Comparison of ENCODE assay signal across 27 cellular contexts in the genomic region with DNA sequence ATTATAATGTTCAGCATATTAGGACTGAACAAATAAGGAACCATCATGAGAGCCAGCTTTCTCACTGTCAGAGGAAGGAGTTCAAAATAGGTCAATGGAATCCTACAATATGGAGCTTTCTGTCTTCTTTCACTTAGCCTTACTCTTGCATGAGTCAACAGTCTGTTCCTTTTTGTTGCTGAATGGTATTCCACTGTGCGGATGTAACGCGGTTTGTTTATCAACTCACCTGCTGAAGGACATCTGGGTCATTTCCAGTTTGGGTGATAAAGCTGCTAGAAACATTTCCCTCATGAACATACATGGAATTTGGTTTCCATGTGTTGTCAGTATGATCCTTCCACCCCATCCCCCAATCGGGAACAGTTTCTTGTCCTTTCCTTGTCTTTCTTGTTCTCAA. TPM values are rescaled to one million over a fixed set of nuclear protein-coding genes. Genes with fewer than 3 reads are reported as not detected.
"Had no signal": no experiment of that assay in that cellular context is flagged by ENCODE, and none has a peak within 500 bp of the region (broad histone marks: within the 10 kb centered on the region; RNA-seq: fewer than 3 reads in every experiment).

No MANE protein-coding gene starts in this region.

- DNase-seq: activated CD4-positive, alpha-beta T cell treated with anti-CD3 and anti-CD28 coated beads for 48 hours; activated CD4-positive, alpha-beta T cell treated with anti-CD3 and anti-CD28 coated beads, Interleukin-2, amount 50 U/mL, for 48 hours; activated CD8-positive, alpha-beta memory T cell treated with anti-CD3 and anti-CD28 coated beads, Interleukin-2, amount 50 U/mL, for 4 hours; activated effector memory CD4-positive, alpha-beta T cell treated with anti-CD3 and anti-CD28 coated beads, Interleukin-2, amount 50 U/mL, for 16 hours; activated naive CD4-positive, alpha-beta T cell treated with anti-CD3 and anti-CD28 coated beads for 36 hours; activated naive CD8-positive, alpha-beta T cell treated with anti-CD3 and anti-CD28 coated beads for 36 hours; activated T-cell treated with anti-CD3 and anti-CD28 coated beads, Interleukin-2, amount 50 U/mL, for 1 hour; adrenal gland; aorta; cortex of kidney; effector memory CD8-positive, alpha-beta T cell; immature natural killer cell; kidney glomerular epithelial cell; left lung; lower lobe of right lung; mesendoderm; spleen; stimulated activated CD4-positive, alpha-beta T cell treated with anti-CD3 and anti-CD28 coated beads, Interleukin-2, amount 100 ng/mL, for 48 hours; stimulated activated naive CD4-positive, alpha-beta T cell treated with Interleukin-2 at 50 U/mL for 16 hours; T-helper 9 cell; testis; transverse colon; WERI-Rb-1 had no signal

- H3K36me3 ChIP-seq: adrenal gland, cardiac muscle cell, gastroesophageal sphincter, left lung, lower lobe of right lung, right atrium auricular region, spleen, transverse colon, WERI-Rb-1 had no signal

- H3K4me3 ChIP-seq: adrenal gland, cardiac muscle cell, gastroesophageal sphincter, hepatocyte, left lung, lower lobe of right lung, right atrium auricular region, spleen, testis, transverse colon had no signal

- H3K4me1 ChIP-seq: adrenal gland, gastroesophageal sphincter, left lung, lower lobe of right lung, right atrium auricular region, testis, transverse colon had no signal

- H3K27ac ChIP-seq: adrenal gland, cardiac muscle cell, gastroesophageal sphincter, hepatocyte, left lung, lower lobe of right lung, right atrium auricular region, testis, transverse colon, WERI-Rb-1 had no signal

- H3K9me3 ChIP-seq: adrenal gland, gastroesophageal sphincter, left lung, lower lobe of right lung, right atrium auricular region, spleen, testis, transverse colon had no signal

- H3K27me3 ChIP-seq: adrenal gland, cardiac muscle cell, right atrium auricular region, testis had no signal

RNA-seq across cellular contexts. Expression of gene GARIN1A, which starts 32.8 kb away (rescaled TPM):
- total RNA-seq: activated naive CD4-positive, alpha-beta T cell treated with anti-CD3 and anti-CD28 coated beads for 36 hours had no signal
